ENCODE assay signal across 23 cellular contexts in genomic region chr6:138537090-138537489, GRCh38. TPM values are rescaled to one million over a fixed set of nuclear protein-coding genes. Genes with fewer than 3 reads are reported as not detected.
DNase-seq lines count a peak whose midpoint lies in the region; ATAC-seq, FAIRE-seq and TF ChIP-seq lines count a peak whose summit lies in the region.
"Had no signal": no experiment of that assay in that cellular context is flagged by ENCODE, and none has a peak within 500 bp of the region (broad histone marks: within the 10 kb centered on the region; RNA-seq: fewer than 3 reads in every experiment).

No MANE protein-coding gene starts in this region.

- H3K9me3 Mint-ChIP-seq in neural progenitor cell (peaks cover 16% of the 10 kb centered on the region), immature natural killer cell (no peaks in the 10 kb centered on the region)
- H3K9me3 Mint-ChIP-seq: activated naive CD8-positive, alpha-beta T cell treated with anti-CD3 and anti-CD28 coated beads, Interleukin-2, amount 50 U/mL, for 24 hours; activated T-helper 1 cell treated with anti-CD3 and anti-CD28 coated beads, Interleukin-12 subunit alpha, Interleukin-12 subunit beta, Interleukin-2, Interleukin-4 antibody, amounts not matched to agents 30 ng/mL and 10 ng/mL and 1 ng/mL, durations not matched to agents 14 hours and 24 hours and 36 hours had no signal

- H3K27ac Mint-ChIP-seq in neural progenitor cell (peak overlapping the region; percentile 33), immature natural killer cell (no peak overlapping the region)
- H3K27ac Mint-ChIP-seq: activated naive CD8-positive, alpha-beta T cell treated with anti-CD3 and anti-CD28 coated beads, Interleukin-2, amount 50 U/mL, for 24 hours; activated T-helper 1 cell treated with anti-CD3 and anti-CD28 coated beads, Interleukin-12 subunit alpha, Interleukin-12 subunit beta, Interleukin-2, Interleukin-4 antibody, amounts not matched to agents 30 ng/mL and 10 ng/mL and 1 ng/mL, durations not matched to agents 14 hours and 24 hours and 36 hours; CD4-positive, CD25-positive, alpha-beta regulatory T cell had no signal

- FAIRE-seq in bronchial epithelial cell (lab: Jason Lieb, UNC): no peak
- FAIRE-seq: A204.1, GM12892 had no signal

- H3K4me2 ChIP-seq in neural progenitor cell: no peak overlapping the region
- H3K4me2 ChIP-seq: PC-9 had no signal

- H3K4me3 ChIP-seq in ACC112 (ENCODE audit: low read depth, low read length) (no peak overlapping the region), bronchial epithelial cell (ENCODE audit: low read depth, low read length) (no peak overlapping the region), neural progenitor cell (no peak overlapping the region)
- H3K4me3 ChIP-seq: gastrocnemius medialis, PC-9, SK-N-MC had no signal

- H3K27me3 ChIP-seq in ACC112 (ENCODE audit: insufficient read depth, low read length) (no peaks in the 10 kb centered on the region), bronchial epithelial cell (ENCODE audit: control insufficient read depth, insufficient read depth, low read length) (no peaks in the 10 kb centered on the region), neural progenitor cell (no peaks in the 10 kb centered on the region)
- H3K27me3 ChIP-seq: gastrocnemius medialis had no signal

- peaks cover 65% of the 10 kb centered on the region for H3K79me2 ChIP-seq in ACC112 (ENCODE audit: control insufficient read depth, insufficient read depth, low read length, unreplicated experiment)
- peaks cover 45% of the 10 kb centered on the region for H3K79me2 ChIP-seq in neural progenitor cell (ENCODE audit: low read depth)

- H3K4me1 Mint-ChIP-seq in neural progenitor cell (peaks cover 39% of the 10 kb centered on the region), immature natural killer cell (no peaks in the 10 kb centered on the region)
- H3K4me1 Mint-ChIP-seq: activated naive CD8-positive, alpha-beta T cell treated with anti-CD3 and anti-CD28 coated beads, Interleukin-2, amount 50 U/mL, for 24 hours; CD4-positive, CD25-positive, alpha-beta regulatory T cell had no signal

- H3F3A ChIP-seq in neural progenitor cell (ENCODE audit: low read depth): no peaks in the 10 kb centered on the region

- no peak overlapping the region for H3K4me3 Mint-ChIP-seq in neural progenitor cell
- H3K4me3 Mint-ChIP-seq in immature natural killer cell: no peak overlapping the region
- H3K4me3 Mint-ChIP-seq: activated naive CD8-positive, alpha-beta T cell treated with anti-CD3 and anti-CD28 coated beads, Interleukin-2, amount 50 U/mL, for 24 hours; activated T-helper 1 cell treated with anti-CD3 and anti-CD28 coated beads, Interleukin-12 subunit alpha, Interleukin-12 subunit beta, Interleukin-2, Interleukin-4 antibody, amounts not matched to agents 30 ng/mL and 10 ng/mL and 1 ng/mL, durations not matched to agents 14 hours and 24 hours and 36 hours; CD4-positive, CD25-positive, alpha-beta regulatory T cell had no signal

- no peak for ATAC-seq in GM21367 (IDR thresholded peaks at IDR 0.05; ENCODE audit: unreplicated experiment)
- ATAC-seq: activated naive CD8-positive, alpha-beta T cell treated with anti-CD3 and anti-CD28 coated beads, Interleukin-2, amount 50 U/mL, for 24 hours; gastrocnemius medialis had no signal

- no peak overlapping the region for H2AFZ ChIP-seq in ACC112 (ENCODE audit: low read length, unreplicated experiment)
- no peak overlapping the region for H2AFZ ChIP-seq in neural progenitor cell (replicated peaks)
- H2AFZ ChIP-seq: PC-9 had no signal

- TF ChIP-seq CTCF in bronchial epithelial cell (IDR thresholded peaks at IDR 0.05; ENCODE audit: insufficient read depth, low read length, severe bottlenecking): no peak
- no peak for TF ChIP-seq CTCF in neural progenitor cell (IDR thresholded peaks at IDR 0.05)

- H3K4me1 ChIP-seq in ACC112 (ENCODE audit: control insufficient read depth, insufficient read depth, low read length, unreplicated experiment) (peaks cover 54% of the 10 kb centered on the region), neural progenitor cell (peaks cover 18% of the 10 kb centered on the region)
- H3K4me1 ChIP-seq: gastrocnemius medialis had no signal

- H3K27ac ChIP-seq in ACC112 (ENCODE audit: low read depth, low read length): 0 out of 2 replicates have a peak overlapping the region, but pooled peaks have one; percentile 7
- no peak overlapping the region for H3K27ac ChIP-seq in neural progenitor cell
- H3K27ac ChIP-seq: gastrocnemius medialis, PC-9, SK-N-MC had no signal

- H3K9me3 ChIP-seq in neural progenitor cell (ENCODE audit: low read depth): no peaks in the 10 kb centered on the region
- H3K9me3 ChIP-seq: gastrocnemius medialis had no signal

- no peaks in the 10 kb centered on the region for H4K20me1 ChIP-seq in neural progenitor cell (ENCODE audit: low read depth)

- H3K27me3 Mint-ChIP-seq in neural progenitor cell (ENCODE audit: insufficient read depth, low read depth) (no peaks in the 10 kb centered on the region), immature natural killer cell (ENCODE audit: low read depth in 3 of 3) (peaks cover 0 to 11% (median 0%) of the 10 kb centered on the region in 3 donors)

- DNase-seq in bronchial epithelial cell (ENCODE audit: low read depth): peak; percentile 8
- peak; percentile 80 for DNase-seq in fibroblast of the conjunctiva (ENCODE audit: low read depth)
- no peak for DNase-seq in neural progenitor cell (ENCODE audit: low spot score)
- DNase-seq in C1 segment of cervical spinal cord (lab: John Stamatoyannopoulos, UW): no peak
- no peak for DNase-seq in immature natural killer cell
- DNase-seq in SK-N-DZ (ENCODE audit: low spot score): no peak
- DNase-seq: activated CD4-positive, alpha-beta T cell treated with anti-CD3 and anti-CD28 coated beads for 1 hour; activated naive CD8-positive, alpha-beta T cell treated with anti-CD3 and anti-CD28 coated beads, Interleukin-2, amount 50 U/mL, for 24 hours; CD4-positive, CD25-positive, alpha-beta regulatory T cell; central memory CD4-positive, alpha-beta T cell; gastrocnemius medialis; MM.1S; NCI-H1694 treated with DMSO at 0.1 percent for 48 hours; NCI-H2227 treated with DMSO at 0.1 percent for 48 hours; occipital lobe; stimulated activated CD8-positive, alpha-beta memory T cell treated with anti-CD3 and anti-CD28 coated beads, Interleukin-4, amount 100 ng/mL, for 48 hours had no signal

- no peaks in the 10 kb centered on the region for H3K36me3 ChIP-seq in ACC112 (ENCODE audit: insufficient read depth, low read length)
- H3K36me3 ChIP-seq in bronchial epithelial cell (ENCODE audit: control insufficient read depth, insufficient read depth, low read length): peaks cover 1% of the 10 kb centered on the region
- no peaks in the 10 kb centered on the region for H3K36me3 ChIP-seq in neural progenitor cell
- H3K36me3 ChIP-seq: gastrocnemius medialis had no signal

- peaks cover 46% of the 10 kb centered on the region for H3K36me3 Mint-ChIP-seq in neural progenitor cell
- H3K36me3 Mint-ChIP-seq in immature natural killer cell: no peaks in the 10 kb centered on the region
- H3K36me3 Mint-ChIP-seq: CD4-positive, CD25-positive, alpha-beta regulatory T cell had no signal

- no peak overlapping the region for H3K9ac ChIP-seq in neural progenitor cell

RNA-seq across cellular contexts. Expression of gene NHSL1, which starts 37.8 kb away (rescaled TPM):
- total RNA-seq in bronchial epithelial cell: 6.3 and 12.5 TPM in 2 replicates
- 7.7 and 12.1 TPM in 2 replicates for total RNA-seq in neural progenitor cell (ENCODE audit: low replicate concordance)
- under 1 TPM in 1 of 3 donors, not detected in 2; 0.09 TPM for polyA plus RNA-seq in immature natural killer cell
- 0.08 and 0.12 TPM in 2 replicates for polyA plus RNA-seq in SK-N-DZ (2014; cell fraction: cytosol; rRNA removed)
- 0.05 TPM in 1 of 2 replicates, not detected in the other for polyA plus RNA-seq in SK-N-DZ (2014; cell fraction: nucleus; rRNA removed)
- total RNA-seq: CD4-positive, CD25-positive, alpha-beta regulatory T cell had no signal

Comparison
In these comparisons a context has a peak if more than half of its experiments do, and no peak if none do; other contexts are left out.
1. DNase-seq: peak in bronchial epithelial cell (single experiment) and fibroblast of the conjunctiva (single experiment); none in neural progenitor cell (single experiment), C1 segment of cervical spinal cord (0 of 14), immature natural killer cell (0 of 3) and SK-N-DZ (single experiment).